Comparison of ENCODE assay signal across 1 cellular context in the genomic region with DNA sequence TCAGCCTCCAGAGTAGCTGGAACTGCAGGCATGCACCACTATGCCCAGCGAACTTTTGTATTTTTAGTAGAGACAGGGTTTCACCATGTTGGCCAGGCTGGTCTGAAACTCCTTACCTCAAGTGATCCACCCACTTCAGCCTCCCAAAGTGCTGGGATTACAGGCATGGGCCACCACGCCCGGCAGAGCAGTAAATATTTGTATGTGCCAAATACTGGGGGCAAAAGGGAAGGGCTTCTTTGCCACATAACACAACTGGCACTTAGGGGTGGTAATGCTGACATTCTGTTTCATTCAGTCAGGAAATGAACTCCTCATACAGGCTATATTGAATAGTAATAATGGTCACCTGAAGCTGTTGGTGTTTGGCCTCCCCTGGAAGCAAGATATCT.
TF ChIP-seq lines count a peak whose summit lies in the region.

No MANE protein-coding gene starts in this region.

TF ChIP-seq in GM12878, 131 proteins besides CTCF, POLR2A, EP300 and RAD21:
- TF ChIP-seq RBBP5 (conservative IDR thresholded peaks at IDR 0.05): no peak
TF ChIP-seq in GM12878: peak in this region for 0.
